Comparison of ENCODE assay signal across 22 cellular contexts in genomic region chr16:52993179-52993578, GRCh38. TPM values are rescaled to one million over a fixed set of nuclear protein-coding genes. Genes with fewer than 3 reads are reported as not detected.
DNase-seq lines count a peak whose midpoint lies in the region; ATAC-seq and TF ChIP-seq lines count a peak whose summit lies in the region.
"Had no signal": no experiment of that assay in that cellular context is flagged by ENCODE, and none has a peak within 500 bp of the region (broad histone marks: within the 10 kb centered on the region; RNA-seq: fewer than 3 reads in every experiment).

No MANE protein-coding gene starts in this region.

- H3K27me3 Mint-ChIP-seq in stimulated activated naive CD8-positive, alpha-beta T cell treated with anti-CD3 and anti-CD28 coated beads, Interleukin-15, amount 100 ng/mL, for 72 hours = no peaks in the 10 kb centered on the region
- no peaks in the 10 kb centered on the region for H3K27me3 Mint-ChIP-seq in endodermal cell (ENCODE audit: insufficient read depth)
- no peaks in the 10 kb centered on the region for H3K27me3 Mint-ChIP-seq in activated T-cell treated with anti-CD3 and anti-CD28 coated beads, Interleukin-2, amount 50 U/mL, for 72 hours (ENCODE audit: low read depth)
- peaks cover 2 to 19% of the 10 kb centered on the region in 2 donors for H3K27me3 Mint-ChIP-seq in effector memory CD8-positive, alpha-beta T cell

- no peak for TF ChIP-seq CTCF in endodermal cell (conservative IDR thresholded peaks at IDR 0.05)

- no peak overlapping the region for H3K4me3 ChIP-seq in NT2/D1 (ENCODE audit: insufficient read length, low read depth)
- no peak overlapping the region for H3K4me3 ChIP-seq in endodermal cell (ENCODE audit: low read length)
- H3K4me3 ChIP-seq: A549, Peyer's patch had no signal

- WGBS in endodermal cell (ENCODE audit: insufficient coverage in 1 of 2, insufficient read length in 1 of 2), 2 experiments = 57 to 67% methylated on average over 2 to 3 of the region's 3 CpGs

- H3K27me3 ChIP-seq in NT2/D1 (ENCODE audit: insufficient read depth, insufficient read length) (no peaks in the 10 kb centered on the region), endodermal cell (ENCODE audit: control insufficient read depth, insufficient read depth, low read length, poor library complexity, severe bottlenecking) (no peaks in the 10 kb centered on the region)
- H3K27me3 ChIP-seq: Peyer's patch had no signal

- H3K9ac ChIP-seq in NT2/D1 (ENCODE audit: insufficient read length, low read depth) (no peak overlapping the region), endodermal cell (ENCODE audit: extremely low read depth, low read length, poor library complexity, severe bottlenecking) (no peak overlapping the region)

- no peak overlapping the region for H3K4me3 Mint-ChIP-seq in stimulated activated naive CD8-positive, alpha-beta T cell treated with anti-CD3 and anti-CD28 coated beads, Interleukin-15, amount 100 ng/mL, for 72 hours
- no peak overlapping the region for H3K4me3 Mint-ChIP-seq in endodermal cell
- no peak overlapping the region for H3K4me3 Mint-ChIP-seq in activated T-cell treated with anti-CD3 and anti-CD28 coated beads, Interleukin-2, amount 50 U/mL, for 72 hours
- no peak overlapping the region for H3K4me3 Mint-ChIP-seq in effector memory CD8-positive, alpha-beta T cell
- H3K4me3 Mint-ChIP-seq: CD4-positive, alpha-beta memory T cell had no signal

- no peak overlapping the region for H3K27ac ChIP-seq in endodermal cell (ENCODE audit: low read depth, low read length)
- H3K27ac ChIP-seq: A549, Peyer's patch had no signal

- no peaks in the 10 kb centered on the region for H3K4me1 ChIP-seq in NT2/D1 (ENCODE audit: insufficient read depth, insufficient read length)
- H3K4me1 ChIP-seq in endodermal cell (ENCODE audit: control insufficient read depth, insufficient read depth, low read length) = no peaks in the 10 kb centered on the region
- H3K4me1 ChIP-seq: A549, Peyer's patch had no signal

- no peaks in the 10 kb centered on the region for H3K36me3 Mint-ChIP-seq in endodermal cell (ENCODE audit: low read depth)
- no peaks in the 10 kb centered on the region for H3K36me3 Mint-ChIP-seq in activated T-cell treated with anti-CD3 and anti-CD28 coated beads, Interleukin-2, amount 50 U/mL, for 72 hours (ENCODE audit: insufficient read depth in 2 of 2)
- no peaks in the 10 kb centered on the region for H3K36me3 Mint-ChIP-seq in effector memory CD8-positive, alpha-beta T cell (ENCODE audit: insufficient read depth)
- H3K36me3 Mint-ChIP-seq: CD4-positive, alpha-beta memory T cell had no signal

- H3K9me3 ChIP-seq in NT2/D1 (ENCODE audit: insufficient read depth, low read length) (no peaks in the 10 kb centered on the region), endodermal cell (ENCODE audit: control insufficient read depth, low read length) (no peaks in the 10 kb centered on the region)
- H3K9me3 ChIP-seq: A549, Peyer's patch had no signal

- no peaks in the 10 kb centered on the region for H3K4me1 Mint-ChIP-seq in stimulated activated naive CD8-positive, alpha-beta T cell treated with anti-CD3 and anti-CD28 coated beads, Interleukin-15, amount 100 ng/mL, for 72 hours
- no peaks in the 10 kb centered on the region for H3K4me1 Mint-ChIP-seq in endodermal cell
- no peaks in the 10 kb centered on the region for H3K4me1 Mint-ChIP-seq in activated T-cell treated with anti-CD3 and anti-CD28 coated beads, Interleukin-2, amount 50 U/mL, for 72 hours (ENCODE audit: low read depth)
- H3K4me1 Mint-ChIP-seq in effector memory CD8-positive, alpha-beta T cell (ENCODE audit: low read depth in 2 of 2) = peaks cover 0 to 3% of the 10 kb centered on the region in 2 donors
- H3K4me1 Mint-ChIP-seq: CD4-positive, alpha-beta memory T cell had no signal

- no peak for DNase-seq in stimulated activated naive CD8-positive, alpha-beta T cell treated with anti-CD3 and anti-CD28 coated beads, Interleukin-15, Interleukin-2, amounts not matched to agents 100 U/mL and 50 U/mL, for 24 hours
- no peak for DNase-seq in stimulated activated naive CD8-positive, alpha-beta T cell treated with anti-CD3 and anti-CD28 coated beads, Interleukin-15, amount 100 ng/mL, for 72 hours
- DNase-seq in NT2/D1 (ENCODE audit: low read depth, low spot score) (peak; percentile 2), endodermal cell (peak; percentile 60)
- DNase-seq in activated T-cell treated with anti-CD3 and anti-CD28 coated beads, Interleukin-2, amount 50 U/mL, for 72 hours = no peak
- DNase-seq in effector memory CD8-positive, alpha-beta T cell = no peak
- DNase-seq: C1 segment of cervical spinal cord; CD4-positive, alpha-beta memory T cell; COR-L47; DMS53; Karpas-422; MV-4-11; NCI-H1105 treated with DMSO at 0.1 percent for 48 hours; NCI-H2029; NCI-H446 treated with DMSO at 0.1 percent for 48 hours; OCI-M1; Peyer's patch; SHP77 treated with DMSO at 0.1 percent for 48 hours; SW 1271 had no signal

- no peak overlapping the region for H3K27ac Mint-ChIP-seq in stimulated activated naive CD8-positive, alpha-beta T cell treated with anti-CD3 and anti-CD28 coated beads, Interleukin-15, amount 100 ng/mL, for 72 hours
- H3K27ac Mint-ChIP-seq in endodermal cell = no peak overlapping the region
- no peak overlapping the region for H3K27ac Mint-ChIP-seq in activated T-cell treated with anti-CD3 and anti-CD28 coated beads, Interleukin-2, amount 50 U/mL, for 72 hours
- no peak overlapping the region for H3K27ac Mint-ChIP-seq in effector memory CD8-positive, alpha-beta T cell
- H3K27ac Mint-ChIP-seq: CD4-positive, alpha-beta memory T cell had no signal

- peak; percentile 49 for ATAC-seq in stimulated activated naive CD8-positive, alpha-beta T cell treated with anti-CD3 and anti-CD28 coated beads, Interleukin-15, Interleukin-2, amounts not matched to agents 100 U/mL and 50 U/mL, for 24 hours
- ATAC-seq in stimulated activated naive CD8-positive, alpha-beta T cell treated with anti-CD3 and anti-CD28 coated beads, Interleukin-15, amount 100 ng/mL, for 72 hours = no peak
- no peak for ATAC-seq in activated T-cell treated with anti-CD3 and anti-CD28 coated beads, Interleukin-2, amount 50 U/mL, for 72 hours (replicated peaks in 1 of 2)
- ATAC-seq in HG02642 (IDR thresholded peaks at IDR 0.05; ENCODE audit: poor library complexity, unreplicated experiment) = no peak
- ATAC-seq in effector memory CD8-positive, alpha-beta T cell (replicated peaks) = no peak
- ATAC-seq: A549, HepG2 had no signal

- H3K9me3 Mint-ChIP-seq in stimulated activated naive CD8-positive, alpha-beta T cell treated with anti-CD3 and anti-CD28 coated beads, Interleukin-15, amount 100 ng/mL, for 72 hours = peaks cover 0 to 3% of the 10 kb centered on the region in 2 donors
- peaks cover 1% of the 10 kb centered on the region for H3K9me3 Mint-ChIP-seq in endodermal cell
- peaks cover 0 to 1% of the 10 kb centered on the region in 2 donors for H3K9me3 Mint-ChIP-seq in activated T-cell treated with anti-CD3 and anti-CD28 coated beads, Interleukin-2, amount 50 U/mL, for 72 hours
- H3K9me3 Mint-ChIP-seq in effector memory CD8-positive, alpha-beta T cell = no peaks in the 10 kb centered on the region

- no peaks in the 10 kb centered on the region for H3K36me3 ChIP-seq in NT2/D1 (ENCODE audit: insufficient read depth, insufficient read length, low read length)
- no peaks in the 10 kb centered on the region for H3K36me3 ChIP-seq in endodermal cell (ENCODE audit: control insufficient read depth, insufficient read depth, low read length)
- H3K36me3 ChIP-seq: Peyer's patch had no signal

RNA-seq across cellular contexts. Expression of gene CHD9NB, which starts 59.5 kb away (rescaled TPM):
- total RNA-seq in endodermal cell = 10 to 100 TPM; 13.1 to 14.9 TPM
- 2.8 TPM for polyA plus RNA-seq in endodermal cell (2013, experiment 1 of 2)
- polyA plus RNA-seq in endodermal cell (2013, experiment 2 of 2) = 3.0 TPM
- under 1 TPM; 0.19 to 0.46 TPM for total RNA-seq in activated T-cell treated with anti-CD3 and anti-CD28 coated beads, Interleukin-2, amount 50 U/mL, for 72 hours
- total RNA-seq: CD4-positive, alpha-beta memory T cell had no signal
- polyA plus RNA-seq: CD4-positive, alpha-beta memory T cell had no signal

Comparison
In these comparisons a context has a peak if more than half of its experiments do, and no peak if none do; other contexts are left out.
1. DNase-seq: peak in NT2/D1 (single experiment) and endodermal cell (single experiment); none in stimulated activated naive CD8-positive, alpha-beta T cell treated with anti-CD3 and anti-CD28 coated beads, Interleukin-15, Interleukin-2, amounts not matched to agents 100 U/mL and 50 U/mL, for 24 hours (single experiment), stimulated activated naive CD8-positive, alpha-beta T cell treated with anti-CD3 and anti-CD28 coated beads, Interleukin-15, amount 100 ng/mL, for 72 hours (0 of 2), activated T-cell treated with anti-CD3 and anti-CD28 coated beads, Interleukin-2, amount 50 U/mL, for 72 hours (0 of 2) and effector memory CD8-positive, alpha-beta T cell (0 of 3).
2. RNA of gene CHD9NB, which starts 59.5 kb away (total RNA-seq): 13.1 to 14.9 TPM in endodermal cell; 0.19 to 0.46 TPM in activated T-cell treated with anti-CD3 and anti-CD28 coated beads, Interleukin-2, amount 50 U/mL, for 72 hours; every median in the first group is over 4 times any median in the second.